In the genomic region with DNA sequence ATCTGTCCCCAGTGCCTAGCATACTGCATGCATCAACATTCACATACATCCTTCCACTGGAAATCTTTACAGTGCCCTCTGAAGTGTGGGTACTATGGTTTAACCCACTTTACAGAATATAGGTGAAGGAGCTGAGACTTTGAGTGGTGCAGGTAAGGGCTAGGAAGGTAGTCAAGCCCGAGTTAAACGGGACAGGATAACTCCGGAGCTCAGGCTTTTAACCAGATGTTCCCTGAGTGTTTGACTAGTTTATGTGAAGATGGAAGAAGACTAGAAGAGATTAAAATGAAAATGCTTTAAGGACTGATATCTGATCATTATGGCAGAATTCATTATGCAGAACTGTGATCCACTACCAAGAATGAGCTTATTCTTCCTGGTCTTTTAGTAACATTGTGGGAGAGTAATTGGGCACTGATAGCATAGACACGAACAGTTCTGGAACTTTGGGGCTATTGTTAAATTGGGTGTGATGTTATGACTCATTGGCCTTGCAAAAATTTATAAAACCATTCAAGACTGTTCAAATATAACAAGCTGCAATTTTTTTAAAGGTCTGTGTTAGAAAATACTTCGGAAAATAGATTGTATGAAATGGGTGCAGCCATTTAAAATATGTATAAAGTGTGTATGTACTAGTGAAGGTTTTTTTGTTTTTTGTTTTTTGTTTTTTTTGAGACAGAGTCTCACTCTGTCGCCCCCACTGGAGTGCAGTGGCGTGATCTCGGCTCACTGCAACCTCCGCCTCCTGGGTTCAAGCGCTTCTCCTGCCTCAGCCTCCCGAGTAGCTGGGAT, we compare ENCODE assay signal across 2 cellular contexts.
TF ChIP-seq lines count a peak whose summit lies in the region.

No MANE protein-coding gene starts in this region.

TF ChIP-seq in HEK293T, 16 proteins besides CTCF, POLR2A, EP300 and RAD21:
- TF ChIP-seq ZNF384 (IDR thresholded peaks at IDR 0.05) (peak; percentile 83), SUZ12 (IDR thresholded peaks at IDR 0.05) (no peak)

TF ChIP-seq in GM12878, 131 proteins besides CTCF, POLR2A, EP300 and RAD21:
- TF ChIP-seq KDM1A (IDR thresholded peaks at IDR 0.05; ENCODE audit: borderline replicate concordance) (no peak), PML (IDR thresholded peaks at IDR 0.05; ENCODE audit: low read length) (no peak), ZNF217 (IDR thresholded peaks at IDR 0.05) (no peak), HDGF (IDR thresholded peaks at IDR 0.05) (peak; percentile 62; the same call in 1 of the 2 replicates), MLLT1 (IDR thresholded peaks at IDR 0.05) (0 out of 2 replicates have a peak, but pooled peaks have one; percentile 28)
